Comparison of ENCODE assay signal across 9 cellular contexts in the genomic region with DNA sequence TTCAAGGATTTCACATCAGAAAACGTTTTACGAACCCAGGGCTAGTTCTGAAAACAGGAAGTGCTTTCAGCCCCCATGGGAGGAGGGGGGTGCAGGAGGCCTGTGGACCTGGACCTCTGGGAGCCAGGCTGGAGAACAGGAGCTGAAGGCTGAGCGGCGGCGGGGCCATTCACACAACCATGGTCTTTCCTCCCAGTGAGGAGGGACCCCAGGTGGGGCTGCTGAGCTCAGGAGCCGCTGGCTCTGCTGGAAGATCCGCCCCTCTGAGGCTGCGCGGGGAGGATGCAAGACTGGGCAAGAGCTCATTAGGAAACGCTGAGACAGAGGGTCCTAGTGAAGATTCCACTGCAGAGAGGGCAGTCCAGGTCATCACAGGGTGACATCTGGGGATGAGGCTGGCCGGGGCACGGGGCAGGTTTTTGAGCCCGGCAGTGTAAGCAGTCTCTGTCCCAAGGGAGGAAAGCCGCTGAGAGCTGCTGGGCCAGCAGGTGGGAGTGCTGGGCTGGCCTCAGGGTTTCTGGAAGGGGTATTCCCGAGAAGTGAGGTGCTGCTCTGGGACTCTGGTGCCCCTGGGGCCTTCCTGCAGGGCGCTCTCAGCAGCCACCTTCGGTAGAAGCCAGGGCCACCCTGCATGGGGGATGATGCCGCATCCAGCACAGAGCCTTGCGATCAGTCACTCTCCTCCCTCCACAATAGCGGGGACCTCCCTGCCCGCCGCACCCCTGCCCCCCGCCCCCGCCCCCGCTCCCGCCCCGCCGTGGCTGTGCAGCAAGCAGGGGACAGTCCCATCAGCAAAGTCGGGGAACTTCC. TPM values are rescaled to one million over a fixed set of nuclear protein-coding genes. Genes with fewer than 3 reads are reported as not detected.
DNase-seq lines count a peak whose midpoint lies in the region; ATAC-seq and TF ChIP-seq lines count a peak whose summit lies in the region.
"Had no signal": no experiment of that assay in that cellular context is flagged by ENCODE, and none has a peak within 500 bp of the region (broad histone marks: within the 10 kb centered on the region; RNA-seq: fewer than 3 reads in every experiment).

No MANE protein-coding gene starts in this region.

- peak overlapping the region; percentile 69 for H3K4me3 Mint-ChIP-seq in natural killer cell treated with Interleukin-12 subunit alpha and Interleukin-12 subunit beta and Interleukin-15 and Interleukin-18, amount 100 ng/mL, for 72 hours

- H3K27me3 ChIP-seq in effector memory CD4-positive, alpha-beta T cell (replicated peaks; ENCODE audit: control insufficient read depth, insufficient read depth, low read length, poor library complexity, severe bottlenecking) = no peaks in the 10 kb centered on the region

- H3K4me1 Mint-ChIP-seq in natural killer cell treated with Interleukin-12 subunit alpha and Interleukin-12 subunit beta and Interleukin-15 and Interleukin-18, amount 100 ng/mL, for 72 hours (ENCODE audit: low read depth in 2 of 2) = peaks cover 18 to 26% of the 10 kb centered on the region in 2 donors

- peaks cover 21% of the 10 kb centered on the region for H3K4me1 ChIP-seq in effector memory CD4-positive, alpha-beta T cell (ENCODE audit: control insufficient read depth, insufficient read depth, low read length, poor library complexity, severe bottlenecking)

- H3K36me3 ChIP-seq in effector memory CD4-positive, alpha-beta T cell (ENCODE audit: control insufficient read depth, insufficient read depth, low read length) = peaks cover 19% of the 10 kb centered on the region

- H3K27ac ChIP-seq in VCaP = no peak overlapping the region
- peak overlapping the region; percentile 80 for H3K27ac ChIP-seq in effector memory CD4-positive, alpha-beta T cell (ENCODE audit: insufficient read depth, low read length, poor library complexity, severe bottlenecking)

- no peaks in the 10 kb centered on the region for H3K9me3 ChIP-seq in effector memory CD4-positive, alpha-beta T cell (ENCODE audit: control insufficient read depth, low read length)

- TF ChIP-seq CTCF in GM13977 (IDR thresholded peaks at IDR 0.05; ENCODE audit: extremely low read depth, insufficient read depth, missing control alignments) (peak; percentile 34), VCaP (conservative IDR thresholded peaks at IDR 0.05) (peak; percentile 30)

- ATAC-seq in HG03060 (IDR thresholded peaks at IDR 0.05; ENCODE audit: low read depth, unreplicated experiment) (peak; percentile 29), HG02623 (IDR thresholded peaks at IDR 0.05; ENCODE audit: unreplicated experiment) (no peak)
- peak; percentile 59 to 65 for ATAC-seq in natural killer cell treated with Interleukin-12 subunit alpha and Interleukin-12 subunit beta and Interleukin-15 and Interleukin-18, amount 100 ng/mL, for 72 hours

- DNase-seq in GM13977 (ENCODE audit: low spot score) (peak; percentile 73), Kasumi-1 (lab: John Stamatoyannopoulos, UW) (no peak), HPDE6-E6E7 (ENCODE audit: extremely low spot score) (no peak)
- DNase-seq in effector memory CD4-positive, alpha-beta T cell = peak in 2 of 3 donors; percentile 20 to 21
- DNase-seq in natural killer cell treated with Interleukin-12 subunit alpha and Interleukin-12 subunit beta and Interleukin-15 and Interleukin-18, amount 100 ng/mL, for 72 hours (ENCODE audit: low spot score) = no peak

- H3K4me3 ChIP-seq in effector memory CD4-positive, alpha-beta T cell (ENCODE audit: insufficient read depth, low read depth, low read length, poor library complexity, severe bottlenecking) = peak overlapping the region; percentile 49
- H3K4me3 ChIP-seq: lung had no signal

- no peaks in the 10 kb centered on the region for H3K36me3 Mint-ChIP-seq in natural killer cell treated with Interleukin-12 subunit alpha and Interleukin-12 subunit beta and Interleukin-15 and Interleukin-18, amount 100 ng/mL, for 72 hours

- H3K9me3 Mint-ChIP-seq in natural killer cell treated with Interleukin-12 subunit alpha and Interleukin-12 subunit beta and Interleukin-15 and Interleukin-18, amount 100 ng/mL, for 72 hours = no peaks in the 10 kb centered on the region

- H3K27me3 Mint-ChIP-seq in natural killer cell treated with Interleukin-12 subunit alpha and Interleukin-12 subunit beta and Interleukin-15 and Interleukin-18, amount 100 ng/mL, for 72 hours = no peaks in the 10 kb centered on the region

- in situ Hi-C loops in GM13977 (cut with MboI; ENCODE audit: low pct_unique_long_range_greater_than_20kb, low sequenced_read_pairs, unreplicated experiment) = no loop called here

- peak overlapping the region; percentile 48 to 92 for H3K27ac Mint-ChIP-seq in natural killer cell treated with Interleukin-12 subunit alpha and Interleukin-12 subunit beta and Interleukin-15 and Interleukin-18, amount 100 ng/mL, for 72 hours

RNA-seq across cellular contexts. Expression of a gene that starts 7.5 kb away (rescaled TPM):
- 10 to 100 TPM in 1 of 2 donors, 1 to 10 TPM in 1; 7.9 to 14.1 TPM for total RNA-seq in natural killer cell treated with Interleukin-12 subunit alpha and Interleukin-12 subunit beta and Interleukin-15 and Interleukin-18, amount 100 ng/mL, for 72 hours

RNA-seq across cellular contexts. Expression of a gene that starts 52.7 kb away (rescaled TPM):
- total RNA-seq in natural killer cell treated with Interleukin-12 subunit alpha and Interleukin-12 subunit beta and Interleukin-15 and Interleukin-18, amount 100 ng/mL, for 72 hours = not detected

RNA-seq across cellular contexts. Expression of a gene that starts 56.7 kb away (rescaled TPM):
- 10 to 100 TPM; 10.9 to 19.2 TPM for total RNA-seq in natural killer cell treated with Interleukin-12 subunit alpha and Interleukin-12 subunit beta and Interleukin-15 and Interleukin-18, amount 100 ng/mL, for 72 hours

Comparison
In these comparisons a context has a peak if more than half of its experiments do, and no peak if none do; other contexts are left out.
1. DNase-seq: peak in GM13977 (single experiment) and effector memory CD4-positive, alpha-beta T cell (2 of 3); none in natural killer cell treated with Interleukin-12 subunit alpha and Interleukin-12 subunit beta and Interleukin-15 and Interleukin-18, amount 100 ng/mL, for 72 hours (single experiment), Kasumi-1 (0 of 2) and HPDE6-E6E7 (single experiment).